In genomic region chr14:92122351-92122677, GRCh38 we compare ENCODE assay signal across 8 cellular contexts. TPM values are rescaled to one million over a fixed set of nuclear protein-coding genes. Genes with fewer than 3 reads are reported as not detected.
DNase-seq lines count a peak whose midpoint lies in the region; ATAC-seq and TF ChIP-seq lines count a peak whose summit lies in the region.

No MANE protein-coding gene starts in this region.

- H4K20me1 ChIP-seq in BLaER1, result no peaks in the 10 kb centered on the region
- H4K20me1 ChIP-seq in MM.1S (ENCODE audit: insufficient read depth, low read length), result no peaks in the 10 kb centered on the region

- WGBS in right cardiac atrium, result 0% methylated on average over 22 of the region's 22 CpGs
- WGBS in psoas muscle, 3 donors, result 0 to 1% (median 0%) methylated on average over 22 of the region's 22 CpGs

- peak overlapping the region; percentile 89 for H3K4me2 ChIP-seq in BLaER1
- peak overlapping the region; percentile 52; the same call in 1 of the 2 replicates for H3K4me2 ChIP-seq in MM.1S (ENCODE audit: low read depth, low read length)

- H3K9ac ChIP-seq in BLaER1 (peak overlapping the region; percentile 99), MM.1S (ENCODE audit: low read length) (peak overlapping the region; percentile 97), adipocyte (ENCODE audit: low read length) (peak overlapping the region; percentile 100)

- H3K4me3 ChIP-seq in BLaER1 (peak overlapping the region; percentile 94), MM.1S (ENCODE audit: low read length) (peak overlapping the region; percentile 85), adipocyte (ENCODE audit: low read length) (peak overlapping the region; percentile 99), right cardiac atrium (ENCODE audit: low read length) (peak overlapping the region; percentile 50), psoas muscle (peak overlapping the region; percentile 88)

- H3F3A ChIP-seq in MM.1S (ENCODE audit: insufficient read depth, low read length), result peaks cover 7% of the 10 kb centered on the region

- peaks cover 40% of the 10 kb centered on the region for H3K79me2 ChIP-seq in MM.1S (ENCODE audit: low read length)

- H2AFZ ChIP-seq in MM.1S (ENCODE audit: low read length), result peak overlapping the region; percentile 70

- intact Hi-C loops in right cardiac atrium (cut with DNase I), result no loop called here
- intact Hi-C loops in psoas muscle (cut with DNase I), result loop anchor here in 1 of 2 donors (5.0 to 10.0 kb wide), 2 partner anchors 335 to 562 kb away; no protein-coding TSS in a partner anchor

- TF ChIP-seq CTCF in MM.1S (IDR thresholded peaks at IDR 0.05; ENCODE audit: low read length) (no peak), psoas muscle (IDR thresholded peaks at IDR 0.05) (no peak)

- peak; percentile 14 for ATAC-seq in GM18909 (IDR thresholded peaks at IDR 0.05; ENCODE audit: poor library complexity, unreplicated experiment)
- peak; percentile 35 to 37 for ATAC-seq in right cardiac atrium
- ATAC-seq in psoas muscle, result peak; percentile 18 to 59 (median 40)

- DNase-seq in MM.1S, result peak; percentile 26
- DNase-seq in adipocyte (ENCODE audit: low read depth), result peak; percentile 61
- DNase-seq in right cardiac atrium, result peak in 1 of 3 donors; percentile 53
- DNase-seq in psoas muscle, result no peak
- DNase-seq in DMS114 treated with DMSO at 0.1 percent for 48 hours (lab: John Stamatoyannopoulos, UW; ENCODE audit: unreplicated experiment), result no peak
- no peak for DNase-seq in dedifferentiated amniotic fluid mesenchymal stem cell (ENCODE audit: extremely low spot score)

- peak overlapping the region; percentile 99 for H3K27ac ChIP-seq in BLaER1
- peak overlapping the region; percentile 76 for H3K27ac ChIP-seq in MM.1S (ENCODE audit: low read length)
- H3K27ac ChIP-seq in right cardiac atrium (ENCODE audit: low read length), result peak overlapping the region; percentile 96
- peak overlapping the region; percentile 96 for H3K27ac ChIP-seq in psoas muscle

- H3K36me3 ChIP-seq in BLaER1 (peaks cover 35% of the 10 kb centered on the region), MM.1S (replicated peaks; ENCODE audit: insufficient read depth, low read length) (no peaks in the 10 kb centered on the region), adipocyte (ENCODE audit: control insufficient read depth, insufficient read depth, low read length, severe bottlenecking) (peaks cover 29% of the 10 kb centered on the region), psoas muscle (ENCODE audit: insufficient read depth in 1 of 2, low read depth in 1 of 2) (peaks cover 2 to 44% of the 10 kb centered on the region in 2 donors)

- H3K27me3 ChIP-seq in BLaER1 (no peaks in the 10 kb centered on the region), MM.1S (replicated peaks; ENCODE audit: insufficient read depth, low read length) (no peaks in the 10 kb centered on the region), adipocyte (replicated peaks; ENCODE audit: control insufficient read depth, insufficient read depth, low read length) (no peaks in the 10 kb centered on the region), right cardiac atrium (ENCODE audit: control insufficient read depth, insufficient read depth) (no peaks in the 10 kb centered on the region), psoas muscle (ENCODE audit: insufficient read depth in 3 of 3, low read length in 2 of 3) (no peaks in the 10 kb centered on the region)

- H3K9me2 ChIP-seq in MM.1S (replicated peaks; ENCODE audit: insufficient read depth, low read length), result no peaks in the 10 kb centered on the region

- no peaks in the 10 kb centered on the region for H3K9me3 ChIP-seq in BLaER1
- H3K9me3 ChIP-seq in MM.1S (replicated peaks; ENCODE audit: insufficient read depth, low read length), result no peaks in the 10 kb centered on the region
- no peaks in the 10 kb centered on the region for H3K9me3 ChIP-seq in adipocyte (ENCODE audit: control insufficient read depth, low read length)
- H3K9me3 ChIP-seq in right cardiac atrium (ENCODE audit: control insufficient read depth, low read length), result no peaks in the 10 kb centered on the region
- no peaks in the 10 kb centered on the region for H3K9me3 ChIP-seq in psoas muscle

- H3K4me1 ChIP-seq in BLaER1 (peaks cover 49% of the 10 kb centered on the region), MM.1S (ENCODE audit: low read length) (0 out of 2 replicates have a peak, but pooled peaks cover 6% of the 10 kb centered on the region), adipocyte (ENCODE audit: control insufficient read depth, insufficient read depth, low read length) (peaks cover 34% of the 10 kb centered on the region), right cardiac atrium (ENCODE audit: control insufficient read depth, insufficient read depth, low read length) (no peaks in the 10 kb centered on the region), psoas muscle (peaks cover 48% of the 10 kb centered on the region)

RNA-seq across cellular contexts. Expression of gene CPSF2, which starts 0.5 kb away (rescaled TPM):
- total RNA-seq in right cardiac atrium (10 to 100 TPM; 36.3 to 51.1 (median 40.0) TPM), psoas muscle (10 to 100 TPM; 53.4 to 69.0 (median 63.3) TPM)
- polyA plus RNA-seq in right cardiac atrium (9.3 TPM), psoas muscle (10 to 100 TPM; 12.7 to 58.6 (median 20.3) TPM)

RNA-seq across cellular contexts. Expression of gene NDUFB1, which starts 0.8 kb away (rescaled TPM):
- 100 to 1,000 TPM; 404 to 618 (median 503) TPM for total RNA-seq in right cardiac atrium
- 2,907 TPM for polyA plus RNA-seq in right cardiac atrium
- 100 to 1,000 TPM; 201 to 306 (median 238) TPM for total RNA-seq in psoas muscle
- 100 to 1,000 TPM; 487 to 771 (median 618) TPM for polyA plus RNA-seq in psoas muscle

RNA-seq across cellular contexts. Expression of gene ATXN3, which starts 15.9 kb away (rescaled TPM):
- total RNA-seq in right cardiac atrium, result 10 to 100 TPM; 16.4 to 24.3 (median 21.7) TPM
- 9.6 TPM for polyA plus RNA-seq in right cardiac atrium
- 1 to 10 TPM; 5.6 to 10.0 (median 7.8) TPM for total RNA-seq in psoas muscle
- polyA plus RNA-seq in psoas muscle, result 1 to 10 TPM; 6.1 to 7.1 (median 6.7) TPM

Comparison
In these comparisons a context has a peak if more than half of its experiments do, and no peak if none do; other contexts are left out.
1. DNase-seq: peak in MM.1S (single experiment) and adipocyte (single experiment); none in psoas muscle (0 of 2), DMS114 treated with DMSO at 0.1 percent for 48 hours (single experiment) and dedifferentiated amniotic fluid mesenchymal stem cell (single experiment).
2. Peak in every context shown above with its lines, with median percentiles within 50 percentile points of each other: H3K27ac ChIP-seq, H3K4me3 ChIP-seq, H3K9ac ChIP-seq and ATAC-seq.